13 cellular contexts compared by ENCODE assay signal in genomic region chr2:212922701-212923100, GRCh38.
DNase-seq lines count a peak whose midpoint lies in the region; ATAC-seq and TF ChIP-seq lines count a peak whose summit lies in the region.
"Had no signal": no experiment of that assay in that cellular context is flagged by ENCODE, and none has a peak within 500 bp of the region (broad histone marks: within the 10 kb centered on the region; RNA-seq: fewer than 3 reads in every experiment).

No MANE protein-coding gene starts in this region.

- H3K9ac ChIP-seq in PC-3 (ENCODE audit: low read length) = no peak overlapping the region
- no peak overlapping the region for H3K9ac ChIP-seq in mammary epithelial cell (ENCODE audit: insufficient read depth, low read length)
- no peak overlapping the region for H3K9ac ChIP-seq in colonic mucosa (ENCODE audit: low read depth in 2 of 2, low read length in 2 of 2)

- no peaks in the 10 kb centered on the region for H3K27me3 ChIP-seq in PC-3 (ENCODE audit: low read length)
- no peaks in the 10 kb centered on the region for H3K27me3 ChIP-seq in mammary epithelial cell (ENCODE audit: insufficient read depth, low read length)
- H3K27me3 ChIP-seq in colonic mucosa = no peaks in the 10 kb centered on the region

- WGBS in mammary epithelial cell (ENCODE audit: low coverage, missing lambda C conversion rate) = 30% methylated on average over 2 of the region's 2 CpGs

- POLR2A ChIA-PET in PC-3 (lab: Charles Lee; ENCODE audit: unreplicated experiment) = no interaction called here

- no peaks in the 10 kb centered on the region for H3F3A ChIP-seq in PC-3 (ENCODE audit: low read length, unreplicated experiment)

- in situ Hi-C loops in mammary epithelial cell (cut with MboI; ENCODE audit: low sequenced_read_pairs in 2 of 2) = no loop called here

- no peak overlapping the region for H2AFZ ChIP-seq in PC-3 (ENCODE audit: low read length)
- H2AFZ ChIP-seq in mammary epithelial cell (ENCODE audit: low read depth, low read length) = no peak overlapping the region

- H3K36me3 ChIP-seq in PC-3 (ENCODE audit: low read depth, low read length) = no peaks in the 10 kb centered on the region
- no peaks in the 10 kb centered on the region for H3K36me3 ChIP-seq in mammary epithelial cell (ENCODE audit: insufficient read depth, low read length)
- no peaks in the 10 kb centered on the region for H3K36me3 ChIP-seq in colonic mucosa
- H3K36me3 ChIP-seq: BE2C, HAP-1 had no signal

- intact Hi-C loops in PC-3 (cut with micrococcal nuclease) = no loop called here
- intact Hi-C loops in mammary epithelial cell (cut with micrococcal nuclease) = no loop called here
- intact Hi-C loops in colonic mucosa (cut with DNase I) = no loop called here

- TF ChIP-seq CTCF in PC-3 (conservative IDR thresholded peaks at IDR 0.05; ENCODE audit: low read depth, low read length) (no peak), mammary epithelial cell (conservative IDR thresholded peaks at IDR 0.05 in 1 of 2, IDR thresholded peaks at IDR 0.05 in 1 of 2; ENCODE audit: extremely low read depth in 1 of 2, insufficient read depth in 1 of 2, low read depth in 1 of 2, low read length in 2 of 2) (no peak), fibroblast of pulmonary artery (IDR thresholded peaks at IDR 0.05; ENCODE audit: low read length, missing control alignments) (no peak), colonic mucosa (IDR thresholded peaks at IDR 0.05) (no peak)

- H3K79me2 ChIP-seq in PC-3 (ENCODE audit: low read length) (no peaks in the 10 kb centered on the region), mammary epithelial cell (ENCODE audit: insufficient read depth, low read length) (no peaks in the 10 kb centered on the region)

- H3K27ac ChIP-seq in PC-3 (ENCODE audit: low read length) (peak overlapping the region; percentile 21; the same call in 1 of the 2 replicates), mammary epithelial cell (ENCODE audit: insufficient read depth, low read depth, low read length) (peak overlapping the region; percentile 73), colonic mucosa (no peak overlapping the region)
- H3K27ac ChIP-seq: C4-2B had no signal

- H3K4me3 ChIP-seq in PC-3 (ENCODE audit: low read length) (no peak overlapping the region), mammary epithelial cell (replicated peaks in 1 of 3; ENCODE audit: insufficient read depth in 1 of 3, low read depth in 2 of 3, low read length in 3 of 3) (no peak overlapping the region), fibroblast of pulmonary artery (replicated peaks; ENCODE audit: low read depth, low read length) (no peak overlapping the region), colonic mucosa (no peak overlapping the region)
- H3K4me3 ChIP-seq: HAP-1 had no signal

- H3K4me1 ChIP-seq in PC-3 (ENCODE audit: insufficient read depth, low read length) (peaks cover 18% of the 10 kb centered on the region), mammary epithelial cell (ENCODE audit: insufficient read depth, low read length) (peaks cover 35% of the 10 kb centered on the region), colonic mucosa (no peaks in the 10 kb centered on the region)
- H3K4me1 ChIP-seq: BE2C, HAP-1 had no signal

- no peaks in the 10 kb centered on the region for H3K9me3 ChIP-seq in PC-3 (ENCODE audit: low read length)
- peaks cover 5% of the 10 kb centered on the region for H3K9me3 ChIP-seq in mammary epithelial cell (replicated peaks; ENCODE audit: insufficient read depth, low read length)
- no peaks in the 10 kb centered on the region for H3K9me3 ChIP-seq in colonic mucosa
- H3K9me3 ChIP-seq: BE2C, HAP-1 had no signal

- ATAC-seq in PC-3 (no peak), GM19467 (IDR thresholded peaks at IDR 0.05; ENCODE audit: unreplicated experiment) (no peak)
- ATAC-seq: HepG2 had no signal

- H3K9me2 ChIP-seq in PC-3 (replicated peaks; ENCODE audit: low read length) = no peaks in the 10 kb centered on the region

- dilution Hi-C loops in mammary epithelial cell (cut with HindIII; ENCODE audit: low sequenced_read_pairs) = no loop called here

- CTCF ChIA-PET in PC-3 (lab: Charles Lee) (no interaction called here), mammary epithelial cell (lab: Charles Lee; ENCODE audit: low non-redundant PET) (no interaction called here)

- H4K20me1 ChIP-seq in PC-3 (ENCODE audit: low read length) = no peaks in the 10 kb centered on the region
- H4K20me1 ChIP-seq in mammary epithelial cell (ENCODE audit: insufficient read depth, low read length) = no peaks in the 10 kb centered on the region

- H3K4me2 ChIP-seq in PC-3 (ENCODE audit: low read length) (no peak overlapping the region), mammary epithelial cell (ENCODE audit: insufficient read depth, low read depth, low read length) (peak overlapping the region; percentile 32)

- DNase-seq in PC-3 = no peak
- peak; percentile 45 for DNase-seq in mammary epithelial cell
- DNase-seq in fibroblast of pulmonary artery (ENCODE audit: low read depth) = peak; percentile 26
- no peak for DNase-seq in colonic mucosa
- DNase-seq in activated CD8-positive, alpha-beta memory T cell treated with anti-CD3 and anti-CD28 coated beads for 24 hours = no peak
- DNase-seq in EL = no peak
- DNase-seq: BE2C; CD4-positive, alpha-beta memory T cell; DMS79 had no signal

- BruUV-seq in PC-3 (replicated peaks; lab: Mats Ljungman, UMichigan) (no TSS peak), mammary epithelial cell (replicated peaks; lab: Mats Ljungman, UMichigan) (no TSS peak)

Comparison
In these comparisons a context has a peak if more than half of its experiments do, and no peak if none do; other contexts are left out.
1. DNase-seq: peak in mammary epithelial cell (single experiment) and fibroblast of pulmonary artery (single experiment); none in PC-3 (single experiment), colonic mucosa (single experiment), activated CD8-positive, alpha-beta memory T cell treated with anti-CD3 and anti-CD28 coated beads for 24 hours (single experiment) and EL (single experiment).